Comparison of ENCODE assay signal across 31 cellular contexts in genomic region chr17:64111831-64112230, GRCh38.
"Had no signal": no experiment of that assay in that cellular context is flagged by ENCODE, and none has a peak within 500 bp of the region (broad histone marks: within the 10 kb centered on the region; RNA-seq: fewer than 3 reads in every experiment).

No MANE protein-coding gene starts in this region.

- H2AFZ ChIP-seq: PC-9 had no signal

- H3K36me3 ChIP-seq: breast epithelium had no signal

- H3K9ac ChIP-seq: KMS-11 had no signal

- H3K9me3 Mint-ChIP-seq: activated CD4-positive, alpha-beta T cell treated with anti-CD3 and anti-CD28 coated beads, Interleukin-2, amount 10 ng/mL, durations not matched to agents 24 days and 14 days; activated CD8-positive, alpha-beta T cell treated with anti-CD3 and anti-CD28 coated beads for 36 hours; activated naive CD8-positive, alpha-beta T cell treated with anti-CD3 and anti-CD28 coated beads for 36 hours; activated T-cell treated with anti-CD3 and anti-CD28 coated beads, Interleukin-2, amount 50 U/mL, for 24 hours; activated T-helper 1 cell treated with anti-CD3 and anti-CD28 coated beads, Interleukin-12 subunit alpha, Interleukin-12 subunit beta, Interleukin-2, Interleukin-4 antibody, amounts not matched to agents 30 ng/mL and 10 ng/mL and 1 ng/mL, durations not matched to agents 14 hours and 24 hours and 36 hours; T-helper 2 cell treated with Interferon-gamma antibody and Interleukin-4, amounts not matched to agents 5 μg/mL and 100 μg/mL, for 36 hours had no signal

- H3K27ac ChIP-seq: ascending aorta, breast epithelium, KMS-11, PC-9 had no signal

- FAIRE-seq: TTC549 had no signal

- H3K27me3 ChIP-seq: ascending aorta, breast epithelium had no signal

- H3K9me3 ChIP-seq: ascending aorta, breast epithelium had no signal

- H3K4me3 Mint-ChIP-seq: activated CD4-positive, alpha-beta T cell treated with anti-CD3 and anti-CD28 coated beads, Interleukin-2, amount 10 ng/mL, durations not matched to agents 24 days and 14 days; activated CD8-positive, alpha-beta T cell treated with anti-CD3 and anti-CD28 coated beads for 36 hours; activated naive CD8-positive, alpha-beta T cell treated with anti-CD3 and anti-CD28 coated beads for 36 hours; activated T-cell treated with anti-CD3 and anti-CD28 coated beads, Interleukin-2, amount 50 U/mL, for 24 hours; activated T-helper 1 cell treated with anti-CD3 and anti-CD28 coated beads, Interleukin-12 subunit alpha, Interleukin-12 subunit beta, Interleukin-2, Interleukin-4 antibody, amounts not matched to agents 30 ng/mL and 10 ng/mL and 1 ng/mL, durations not matched to agents 14 hours and 24 hours and 36 hours; T-helper 2 cell treated with Interferon-gamma antibody and Interleukin-4, amounts not matched to agents 5 μg/mL and 100 μg/mL, for 36 hours had no signal

- H3K27ac Mint-ChIP-seq: activated CD4-positive, alpha-beta T cell treated with anti-CD3 and anti-CD28 coated beads, Interleukin-2, amount 10 ng/mL, durations not matched to agents 24 days and 14 days; activated CD8-positive, alpha-beta T cell treated with anti-CD3 and anti-CD28 coated beads for 36 hours; activated naive CD8-positive, alpha-beta T cell treated with anti-CD3 and anti-CD28 coated beads for 36 hours; activated T-cell treated with anti-CD3 and anti-CD28 coated beads, Interleukin-2, amount 50 U/mL, for 24 hours; activated T-helper 1 cell treated with anti-CD3 and anti-CD28 coated beads, Interleukin-12 subunit alpha, Interleukin-12 subunit beta, Interleukin-2, Interleukin-4 antibody, amounts not matched to agents 30 ng/mL and 10 ng/mL and 1 ng/mL, durations not matched to agents 14 hours and 24 hours and 36 hours had no signal

- DNase-seq: activated CD4-positive, alpha-beta T cell treated with anti-CD3 and anti-CD28 coated beads, Interleukin-2, amount 10 ng/mL, durations not matched to agents 24 days and 14 days; activated CD4-positive, alpha-beta T cell treated with anti-CD3 and anti-CD28 coated beads, Interleukin-2, amount 50 U/mL, for 4 hours; activated CD8-positive, alpha-beta T cell treated with anti-CD3 and anti-CD28 coated beads for 36 hours; activated effector memory CD4-positive, alpha-beta T cell treated with Interleukin-2 at 50 U/mL for 16 hours; activated naive CD4-positive, alpha-beta T cell; activated naive CD4-positive, alpha-beta T cell treated with anti-CD3 and anti-CD28 coated beads, Interleukin-2, amount 50 U/mL, for 16 hours; activated naive CD8-positive, alpha-beta T cell treated with anti-CD3 and anti-CD28 coated beads for 36 hours; activated T-cell treated with anti-CD3 and anti-CD28 coated beads, Interleukin-2, amount 50 U/mL, for 24 hours; amygdala; cerebellar nuclear complex; MM.1S; MV-4-11; NCI-H1092; NCI-H1417; NCI-H146; NCI-H187; NCI-H2029 treated with DMSO at 0.1 percent for 48 hours; NCI-H2107; NCI-H2171; NCI-H510A; NCI-H526; NCI-H748 treated with DMSO at 0.1 percent for 48 hours; PC-9; Right ventricle myocardium superior; SW 1271 had no signal

- H3K4me3 ChIP-seq: ascending aorta, breast epithelium, PC-9 had no signal

- ATAC-seq: activated CD8-positive, alpha-beta T cell treated with anti-CD3 and anti-CD28 coated beads for 36 hours had no signal

- H3K4me2 ChIP-seq: KMS-11, PC-9 had no signal

- H3K27me3 Mint-ChIP-seq: activated CD4-positive, alpha-beta T cell treated with anti-CD3 and anti-CD28 coated beads, Interleukin-2, amount 10 ng/mL, durations not matched to agents 24 days and 14 days; activated CD8-positive, alpha-beta T cell treated with anti-CD3 and anti-CD28 coated beads for 36 hours; activated naive CD8-positive, alpha-beta T cell treated with anti-CD3 and anti-CD28 coated beads for 36 hours; activated T-cell treated with anti-CD3 and anti-CD28 coated beads, Interleukin-2, amount 50 U/mL, for 24 hours had no signal

- H3K4me1 ChIP-seq: ascending aorta, breast epithelium had no signal
